13 cellular contexts compared by ENCODE assay signal in the genomic region with DNA sequence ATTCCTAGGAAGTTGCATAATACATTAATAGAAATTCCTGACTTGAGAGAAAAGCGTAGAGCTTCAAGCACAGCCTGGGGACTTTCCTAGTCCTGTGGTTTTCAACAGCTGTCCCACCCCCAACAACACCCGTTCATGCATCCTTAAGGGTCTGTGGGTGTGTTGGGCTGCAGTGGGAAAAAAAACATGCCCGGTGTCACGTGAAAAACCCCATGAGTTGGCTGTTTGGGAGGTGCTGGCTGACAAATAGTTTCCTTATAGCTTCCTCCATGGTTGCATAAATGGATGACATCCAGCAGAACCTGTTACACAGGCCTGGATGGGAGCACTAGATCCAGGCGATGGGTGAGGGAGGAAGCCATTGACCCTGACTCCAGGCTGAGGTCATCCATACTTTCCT. TPM values are rescaled to one million over a fixed set of nuclear protein-coding genes. Genes with fewer than 3 reads are reported as not detected.
DNase-seq lines count a peak whose midpoint lies in the region; ATAC-seq and TF ChIP-seq lines count a peak whose summit lies in the region.
"Had no signal": no experiment of that assay in that cellular context is flagged by ENCODE, and none has a peak within 500 bp of the region (broad histone marks: within the 10 kb centered on the region; RNA-seq: fewer than 3 reads in every experiment).

No MANE protein-coding gene starts in this region.

- WGBS in smooth muscle cell (ENCODE audit: low lambda C conversion rate) = 4% methylated on average over 5 of the region's 5 CpGs

- CTCF ChIA-PET in HEK293T (lab: Yijun Ruan, JAX) = no interaction called here

- H3K79me2 ChIP-seq in smooth muscle cell (ENCODE audit: low read depth) (no peaks in the 10 kb centered on the region), GM23338 (replicated peaks; ENCODE audit: insufficient read depth) (no peaks in the 10 kb centered on the region)

- no peak overlapping the region for H2AFZ ChIP-seq in smooth muscle cell (ENCODE audit: low read depth)
- H2AFZ ChIP-seq in GM23338 = no peak overlapping the region

- no peak overlapping the region for H3K27ac Mint-ChIP-seq in HFFc6
- H3K27ac Mint-ChIP-seq in activated T-helper 17 cell treated with anti-CD3 and anti-CD28 coated beads, Interleukin-2, amount 50 U/mL, for 72 hours = no peak overlapping the region
- H3K27ac Mint-ChIP-seq in GM23338 = no peak overlapping the region
- H3K27ac Mint-ChIP-seq: activated CD4-positive, alpha-beta T cell treated with anti-CD3 and anti-CD28 coated beads, Interleukin-2, amount 10 ng/mL, durations not matched to agents 24 days and 14 days; activated naive CD4-positive, alpha-beta T cell treated with anti-CD3 and anti-CD28 coated beads, Interleukin-2, amount 50 U/mL, for 24 hours; stimulated activated effector memory CD8-positive, alpha-beta T cell treated with anti-CD3 and anti-CD28 coated beads, Interleukin-12 subunit alpha, Interleukin-12 subunit beta, amount 100 ng/mL, for 72 hours had no signal

- H3K4me1 ChIP-seq in smooth muscle cell (ENCODE audit: low read depth) (peaks cover 4% of the 10 kb centered on the region), GM23338 (ENCODE audit: insufficient read depth) (peaks cover 4% of the 10 kb centered on the region; the same call in 1 of the 2 replicates)

- no peak overlapping the region for H3K4me3 Mint-ChIP-seq in HFFc6
- H3K4me3 Mint-ChIP-seq in activated T-helper 17 cell treated with anti-CD3 and anti-CD28 coated beads, Interleukin-2, amount 50 U/mL, for 72 hours = no peak overlapping the region
- no peak overlapping the region for H3K4me3 Mint-ChIP-seq in GM23338
- H3K4me3 Mint-ChIP-seq: activated CD4-positive, alpha-beta T cell treated with anti-CD3 and anti-CD28 coated beads, Interleukin-2, amount 10 ng/mL, durations not matched to agents 24 days and 14 days; activated naive CD4-positive, alpha-beta T cell treated with anti-CD3 and anti-CD28 coated beads, Interleukin-2, amount 50 U/mL, for 24 hours; stimulated activated effector memory CD8-positive, alpha-beta T cell treated with anti-CD3 and anti-CD28 coated beads, Interleukin-12 subunit alpha, Interleukin-12 subunit beta, amount 100 ng/mL, for 72 hours had no signal

- H3F3A ChIP-seq in smooth muscle cell (ENCODE audit: low read depth) (no peaks in the 10 kb centered on the region), GM23338 (replicated peaks; ENCODE audit: low read depth) (no peaks in the 10 kb centered on the region)

- H3K9me3 Mint-ChIP-seq in HFFc6 (no peaks in the 10 kb centered on the region; the same call in 1 of the 2 replicates), GM23338 (peaks cover 10% of the 10 kb centered on the region; the same call in 2 of the 3 replicates)
- no peaks in the 10 kb centered on the region for H3K9me3 Mint-ChIP-seq in activated T-helper 17 cell treated with anti-CD3 and anti-CD28 coated beads, Interleukin-2, amount 50 U/mL, for 72 hours
- H3K9me3 Mint-ChIP-seq: activated naive CD4-positive, alpha-beta T cell treated with anti-CD3 and anti-CD28 coated beads, Interleukin-2, amount 50 U/mL, for 24 hours; stimulated activated effector memory CD8-positive, alpha-beta T cell treated with anti-CD3 and anti-CD28 coated beads, Interleukin-12 subunit alpha, Interleukin-12 subunit beta, amount 100 ng/mL, for 72 hours had no signal

- DNase-seq in HFFc6 (peak; percentile 9), UCSD-AML1 (lab: John Stamatoyannopoulos, UW; ENCODE audit: unreplicated experiment) (peak; percentile 27), foreskin melanocyte (peak; percentile 40), smooth muscle cell (lab: John Stamatoyannopoulos, UW; ENCODE audit: unreplicated experiment) (no peak), HEK293T (ENCODE audit: extremely low spot score) (no peak), GM23338 (ENCODE audit: low spot score) (no peak), OCI-M1 (lab: John Stamatoyannopoulos, UW) (no peak)
- DNase-seq: activated CD4-positive, alpha-beta T cell treated with anti-CD3 and anti-CD28 coated beads, Interleukin-2, amount 10 ng/mL, durations not matched to agents 24 days and 14 days; DND-41 had no signal

- H3K27ac ChIP-seq in smooth muscle cell (ENCODE audit: low read depth) = peak overlapping the region; percentile 29
- H3K27ac ChIP-seq in GM23338 (ENCODE audit: low read depth) = no peak overlapping the region

- POLR2A ChIA-PET in HEK293T (lab: Yijun Ruan, JAX) = no interaction called here

- no peaks in the 10 kb centered on the region for H3K4me1 Mint-ChIP-seq in HFFc6 (ENCODE audit: low read depth)
- peaks cover 5% of the 10 kb centered on the region for H3K4me1 Mint-ChIP-seq in activated T-helper 17 cell treated with anti-CD3 and anti-CD28 coated beads, Interleukin-2, amount 50 U/mL, for 72 hours
- H3K4me1 Mint-ChIP-seq in GM23338 = peaks cover 18% of the 10 kb centered on the region

- H3K9me3 ChIP-seq in smooth muscle cell (replicated peaks; ENCODE audit: low read depth) = no peaks in the 10 kb centered on the region

- ATAC-seq in activated T-helper 17 cell treated with anti-CD3 and anti-CD28 coated beads, Interleukin-2, amount 50 U/mL, for 72 hours (replicated peaks) = no peak
- no peak for ATAC-seq in GM23338
- ATAC-seq: stimulated activated effector memory CD8-positive, alpha-beta T cell treated with anti-CD3 and anti-CD28 coated beads, Interleukin-12 subunit alpha, Interleukin-12 subunit beta, amount 100 ng/mL, for 72 hours had no signal

- H4K20me1 ChIP-seq in smooth muscle cell (ENCODE audit: low read depth) = no peaks in the 10 kb centered on the region
- no peaks in the 10 kb centered on the region for H4K20me1 ChIP-seq in GM23338 (replicated peaks; ENCODE audit: insufficient read depth)

- H3K9ac ChIP-seq in smooth muscle cell (ENCODE audit: low read depth) = no peak overlapping the region

- H3K36me3 ChIP-seq in smooth muscle cell (ENCODE audit: low read depth) (no peaks in the 10 kb centered on the region), GM23338 (ENCODE audit: insufficient read depth) (no peaks in the 10 kb centered on the region)

- H3K27me3 ChIP-seq in smooth muscle cell (ENCODE audit: low read depth) (no peaks in the 10 kb centered on the region), GM23338 (ENCODE audit: insufficient read depth) (no peaks in the 10 kb centered on the region)

- no peaks in the 10 kb centered on the region; the same call in 1 of the 2 replicates for H3K27me3 Mint-ChIP-seq in HFFc6 (ENCODE audit: insufficient read depth)
- H3K27me3 Mint-ChIP-seq in activated T-helper 17 cell treated with anti-CD3 and anti-CD28 coated beads, Interleukin-2, amount 50 U/mL, for 72 hours = peaks cover 16% of the 10 kb centered on the region
- peaks cover 5% of the 10 kb centered on the region for H3K27me3 Mint-ChIP-seq in GM23338 (ENCODE audit: insufficient read depth, low read depth, poor library complexity)

- H3K4me2 ChIP-seq in smooth muscle cell (peak overlapping the region; percentile 70), GM23338 (no peak overlapping the region)

- no peak overlapping the region for H3K4me3 ChIP-seq in smooth muscle cell
- H3K4me3 ChIP-seq in GM23338 = no peak overlapping the region

- peaks cover 21% of the 10 kb centered on the region for H3K9me2 ChIP-seq in GM23338 (ENCODE audit: insufficient read depth)

- TF ChIP-seq CTCF in HFFc6 (IDR thresholded peaks at IDR 0.05) (no peak), smooth muscle cell (IDR thresholded peaks at IDR 0.05; ENCODE audit: borderline replicate concordance, insufficient read depth, poor library complexity, severe bottlenecking) (no peak), GM23338 (conservative IDR thresholded peaks at IDR 0.05; ENCODE audit: low read depth in 2 of 2) (no peak)

- H3K36me3 Mint-ChIP-seq in HFFc6 (ENCODE audit: low read depth) (no peaks in the 10 kb centered on the region), GM23338 (ENCODE audit: low read depth) (peaks cover 2% of the 10 kb centered on the region; the same call in 2 of the 3 replicates)
- no peaks in the 10 kb centered on the region for H3K36me3 Mint-ChIP-seq in activated T-helper 17 cell treated with anti-CD3 and anti-CD28 coated beads, Interleukin-2, amount 50 U/mL, for 72 hours (ENCODE audit: low read depth)
- H3K36me3 Mint-ChIP-seq: activated naive CD4-positive, alpha-beta T cell treated with anti-CD3 and anti-CD28 coated beads, Interleukin-2, amount 50 U/mL, for 24 hours; stimulated activated effector memory CD8-positive, alpha-beta T cell treated with anti-CD3 and anti-CD28 coated beads, Interleukin-12 subunit alpha, Interleukin-12 subunit beta, amount 100 ng/mL, for 72 hours had no signal

TF ChIP-seq in HEK293T, 16 proteins besides CTCF, POLR2A, EP300 and RAD21 (continues in another document):
- TF ChIP-seq ZNF384 (IDR thresholded peaks at IDR 0.05) = no peak
- no peak for TF ChIP-seq ARNT (IDR thresholded peaks at IDR 0.05)
- TF ChIP-seq FOXK2 (IDR thresholded peaks at IDR 0.05) = no peak
- TF ChIP-seq FOXA1 (IDR thresholded peaks at IDR 0.05) = no peak
- no peak for TF ChIP-seq ELF4 (IDR thresholded peaks at IDR 0.05)
- no peak for TF ChIP-seq SP1 (IDR thresholded peaks at IDR 0.05)
- no peak for TF ChIP-seq TARDBP (IDR thresholded peaks at IDR 0.05)
- no peak for TF ChIP-seq BHLHE40 (IDR thresholded peaks at IDR 0.05; ENCODE audit: borderline replicate concordance)
- no peak for TF ChIP-seq CTBP1 (IDR thresholded peaks at IDR 0.05; ENCODE audit: borderline replicate concordance)
- no peak for TF ChIP-seq FOXM1 (IDR thresholded peaks at IDR 0.05; ENCODE audit: borderline replicate concordance)
- no peak for TF ChIP-seq HDGF (IDR thresholded peaks at IDR 0.05; ENCODE audit: borderline replicate concordance)

TF ChIP-seq in GM23338, 12 proteins besides CTCF, POLR2A, EP300 and RAD21 (continues in another document):
- TF ChIP-seq ZNF114 (CRISPR knock-in tag; IDR thresholded peaks at IDR 0.05) = no peak

RNA-seq across cellular contexts. Expression of gene SLC9A4, which starts 15.0 kb away (rescaled TPM):
- total RNA-seq in HFFc6 (2021; fragmentation: NEBNext Ultra II Directional; extraction: Animal tissue kit (Norgen Biotek cat#: 25700)) = under 1 TPM in 1 of 6 experiments, not detected in 5; 0.05 TPM
- not detected in 2 replicates for total RNA-seq in smooth muscle cell
- polyA plus RNA-seq in smooth muscle cell (0.28 TPM in 1 of 2 replicates, not detected in the other), GM23338 (2016; fragmentation: Nextera tagmentation; extraction: Ambion mirVana) (not detected in 2 replicates)
- under 1 TPM; 0.11 TPM for total RNA-seq in activated T-helper 17 cell treated with anti-CD3 and anti-CD28 coated beads, Interleukin-2, amount 50 U/mL, for 72 hours
- not detected in 2 replicates for total RNA-seq in GM23338 (2014; rRNA removed; shearing (Covaris generic))
- total RNA-seq: skeletal muscle tissue had no signal

Comparison
In these comparisons a context has a peak if more than half of its experiments do, and no peak if none do; other contexts are left out.
1. DNase-seq: peak in HFFc6 (single experiment), UCSD-AML1 (single experiment) and foreskin melanocyte (single experiment); none in smooth muscle cell (single experiment), HEK293T (single experiment), GM23338 (single experiment) and OCI-M1 (single experiment).